Comparison of ENCODE assay signal across 13 cellular contexts in genomic region chr17:74488276-74488675, GRCh38. TPM values are rescaled to one million over a fixed set of nuclear protein-coding genes. Genes with fewer than 3 reads are reported as not detected.
A peak's percentile ranks its signal among the peaks of the same experiment; 100 is the strongest.
DNase-seq lines count a peak whose midpoint lies in the region; ATAC-seq and TF ChIP-seq lines count a peak whose summit lies in the region.
"Not testable (repeated sequence)": the region's sequence is repeated elsewhere in the genome, so short reads cannot be mapped to it uniquely, and the experiment has no call there.
"Had no signal": no experiment of that assay in that cellular context is flagged by ENCODE, and none has a peak within 500 bp of the region (broad histone marks: within the 10 kb centered on the region; RNA-seq: fewer than 3 reads in every experiment).

No MANE protein-coding gene starts in this region.

- peak overlapping the region; percentile 44 to 45 for H3K27ac Mint-ChIP-seq in natural killer cell treated with Interleukin-12 subunit alpha and Interleukin-12 subunit beta and Interleukin-15 and Interleukin-18, amount 100 ng/mL, for 72 hours

- not testable (repeated sequence) for TF ChIP-seq CTCF in coronary artery (IDR thresholded peaks at IDR 0.05); suprapubic skin (IDR thresholded peaks at IDR 0.05)

- DNase-seq in activated CD8-positive, alpha-beta memory T cell treated with anti-CD3 and anti-CD28 coated beads for 24 hours: peak; percentile 33
- peak; percentile 28 for DNase-seq in coronary artery (ENCODE audit: low spot score)
- DNase-seq in left lobe of liver (ENCODE audit: low spot score): peak; percentile 19
- DNase-seq in natural killer cell treated with Interleukin-12 subunit alpha and Interleukin-12 subunit beta and Interleukin-15 and Interleukin-18, amount 100 ng/mL, for 72 hours (ENCODE audit: low spot score): not testable (repeated sequence)
- peak; percentile 18 to 37 for DNase-seq in suprapubic skin (ENCODE audit: low spot score in 2 of 2)

- not testable (repeated sequence) for H3K36me3 ChIP-seq in suprapubic skin

- TF ChIP-seq EP300 in suprapubic skin (IDR thresholded peaks at IDR 0.05): not testable (repeated sequence)

- H3K36me3 Mint-ChIP-seq in natural killer cell treated with Interleukin-12 subunit alpha and Interleukin-12 subunit beta and Interleukin-15 and Interleukin-18, amount 100 ng/mL, for 72 hours: peaks cover 14% of the 10 kb centered on the region

- not testable (repeated sequence) for TF ChIP-seq POLR2A in suprapubic skin (IDR thresholded peaks at IDR 0.05)

- not testable (repeated sequence) for H3K9me3 ChIP-seq in suprapubic skin

- WGBS in suprapubic skin: 88% methylated on average over 4 of the region's 4 CpGs

- not testable (repeated sequence) for ATAC-seq in left lobe of liver; natural killer cell treated with Interleukin-12 subunit alpha and Interleukin-12 subunit beta and Interleukin-15 and Interleukin-18, amount 100 ng/mL, for 72 hours

- H3K27me3 Mint-ChIP-seq in natural killer cell treated with Interleukin-12 subunit alpha and Interleukin-12 subunit beta and Interleukin-15 and Interleukin-18, amount 100 ng/mL, for 72 hours: not testable (repeated sequence)

- H3K9me3 Mint-ChIP-seq in natural killer cell treated with Interleukin-12 subunit alpha and Interleukin-12 subunit beta and Interleukin-15 and Interleukin-18, amount 100 ng/mL, for 72 hours: not testable (repeated sequence)

- H3K27ac ChIP-seq in coronary artery, suprapubic skin: not testable (repeated sequence)

- peaks cover 32 to 35% of the 10 kb centered on the region in 2 donors for H3K4me1 Mint-ChIP-seq in natural killer cell treated with Interleukin-12 subunit alpha and Interleukin-12 subunit beta and Interleukin-15 and Interleukin-18, amount 100 ng/mL, for 72 hours (ENCODE audit: low read depth in 2 of 2)

- not testable (repeated sequence) for H3K4me3 Mint-ChIP-seq in natural killer cell treated with Interleukin-12 subunit alpha and Interleukin-12 subunit beta and Interleukin-15 and Interleukin-18, amount 100 ng/mL, for 72 hours

- H3K4me1 ChIP-seq in suprapubic skin: not testable (repeated sequence)

- not testable (repeated sequence) for H3K4me3 ChIP-seq in coronary artery, suprapubic skin

- H3K27me3 ChIP-seq in suprapubic skin: peaks cover 22% of the 10 kb centered on the region

RNA-seq across cellular contexts. Expression of gene CD300A, which starts 21.8 kb away (rescaled TPM):
- 3.8 TPM for total RNA-seq in left lobe of liver
- 10 to 100 TPM; 17.6 to 43.7 TPM for total RNA-seq in natural killer cell treated with Interleukin-12 subunit alpha and Interleukin-12 subunit beta and Interleukin-15 and Interleukin-18, amount 100 ng/mL, for 72 hours
- 1 to 10 TPM; 1.4 to 6.3 (median 2.9) TPM for total RNA-seq in suprapubic skin
- total RNA-seq: A172, A673, Daoy, G401, H4 had no signal

RNA-seq across cellular contexts. Expression of gene CD300LB, which starts 43.0 kb away (rescaled TPM):
- total RNA-seq in left lobe of liver: 0.08 TPM
- under 1 TPM; 0.17 to 0.39 TPM for total RNA-seq in natural killer cell treated with Interleukin-12 subunit alpha and Interleukin-12 subunit beta and Interleukin-15 and Interleukin-18, amount 100 ng/mL, for 72 hours
- not detected for total RNA-seq in suprapubic skin
- total RNA-seq: A172, A673, Calu3, Daoy, G401, GM23338, H4 had no signal

RNA-seq across cellular contexts. Expression of gene GPRC5C, which starts 56.4 kb away (rescaled TPM):
- total RNA-seq in left lobe of liver (243 TPM), suprapubic skin (100 to 1,000 TPM in 1 of 4 donors, 10 to 100 TPM in 3; 72.0 to 106 (median 91.5) TPM)
- total RNA-seq in natural killer cell treated with Interleukin-12 subunit alpha and Interleukin-12 subunit beta and Interleukin-15 and Interleukin-18, amount 100 ng/mL, for 72 hours: under 1 TPM in 1 of 2 donors, not detected in 1; 0.25 TPM
- total RNA-seq: A673; CD4-positive, alpha-beta memory T cell had no signal

RNA-seq across cellular contexts. Expression of gene CD300C, which starts 57.6 kb away (rescaled TPM):
- total RNA-seq in left lobe of liver: 0.50 TPM
- 1 to 10 TPM; 1.5 to 5.8 TPM for total RNA-seq in natural killer cell treated with Interleukin-12 subunit alpha and Interleukin-12 subunit beta and Interleukin-15 and Interleukin-18, amount 100 ng/mL, for 72 hours
- total RNA-seq in suprapubic skin: under 1 TPM; 0.31 to 0.80 (median 0.53) TPM
- total RNA-seq: A673; Calu3; CD4-positive, alpha-beta memory T cell; G401; GM23338 had no signal

Comparison
In these comparisons a context has a peak if more than half of its experiments do, and no peak if none do; other contexts are left out.
1. RNA of gene GPRC5C, which starts 56.4 kb away (total RNA-seq): 243 TPM in left lobe of liver (single experiment) and 72.0 to 106 TPM in suprapubic skin; 0.25 TPM in natural killer cell treated with Interleukin-12 subunit alpha and Interleukin-12 subunit beta and Interleukin-15 and Interleukin-18, amount 100 ng/mL, for 72 hours; every median in the first group is over 10 times any median in the second.